ENCODE assay signal across 8 cellular contexts in the genomic region with DNA sequence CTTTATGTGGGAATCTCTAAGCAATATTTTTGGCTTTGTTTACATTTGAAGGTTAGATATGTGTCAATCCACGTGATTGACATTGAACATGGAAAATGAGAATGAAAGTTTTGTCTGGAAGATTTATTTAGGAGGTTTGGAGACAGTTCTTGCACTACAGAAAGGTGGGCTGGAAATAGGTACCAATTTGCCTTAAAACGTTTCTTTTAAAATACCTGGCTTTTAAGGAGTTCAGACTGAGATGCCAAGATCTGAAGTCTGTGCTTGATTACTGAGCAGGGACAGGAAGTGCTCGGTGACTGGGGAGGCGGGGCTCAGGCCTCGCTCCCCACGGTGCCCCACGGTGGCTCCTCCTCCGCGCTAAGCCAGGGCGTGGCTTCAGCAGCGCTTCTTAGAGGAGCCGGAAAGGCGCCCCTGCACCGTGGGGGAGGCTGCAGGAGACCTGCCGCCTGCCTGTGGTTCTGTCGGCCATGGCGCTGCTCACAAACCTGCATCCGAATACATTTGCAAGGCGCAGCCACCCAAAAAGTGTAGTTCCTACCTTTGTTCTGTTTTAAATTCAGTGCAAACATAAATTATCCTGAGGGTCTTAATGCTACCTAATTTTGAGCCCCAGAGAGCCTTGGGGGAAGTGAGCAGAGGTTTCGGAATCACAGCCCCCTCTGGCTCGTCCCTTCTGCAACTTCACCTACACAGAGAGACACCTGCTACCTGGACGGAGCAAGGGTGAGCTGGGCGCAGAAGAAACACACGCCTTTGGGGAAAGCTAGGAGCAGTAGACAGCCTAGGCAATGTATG. TPM values are rescaled to one million over a fixed set of nuclear protein-coding genes. Genes with fewer than 3 reads are reported as not detected.
DNase-seq lines count a peak whose midpoint lies in the region; ATAC-seq and TF ChIP-seq lines count a peak whose summit lies in the region.

No MANE protein-coding gene starts in this region.

- H3K9me3 ChIP-seq in SJCRH30 (replicated peaks), result no peaks in the 10 kb centered on the region
- H3K9me3 ChIP-seq in suprapubic skin, result no peaks in the 10 kb centered on the region

- H3K4me1 ChIP-seq in SJCRH30, result peaks cover 9% of the 10 kb centered on the region
- peaks cover 35% of the 10 kb centered on the region for H3K4me1 ChIP-seq in suprapubic skin

- H3K27ac ChIP-seq in SJCRH30, result no peak overlapping the region
- peak overlapping the region; percentile 82 for H3K27ac ChIP-seq in suprapubic skin

- no peak for TF ChIP-seq CTCF in suprapubic skin (IDR thresholded peaks at IDR 0.05)

- H3K27me3 ChIP-seq in SJCRH30 (no peaks in the 10 kb centered on the region), suprapubic skin (no peaks in the 10 kb centered on the region)

- no peak overlapping the region for H3K4me3 ChIP-seq in SJCRH30
- peak overlapping the region; percentile 44 for H3K4me3 ChIP-seq in suprapubic skin

- no peak for TF ChIP-seq EP300 in suprapubic skin (IDR thresholded peaks at IDR 0.05)

- DNase-seq in DMS79 (lab: John Stamatoyannopoulos, UW) (peak; percentile 88), M059J (ENCODE audit: low read depth) (peak; percentile 63), SJCRH30 (peak; percentile 44 to 54), germinal center (ENCODE audit: low spot score) (peak; percentile 90), nucleus accumbens (lab: John Stamatoyannopoulos, UW) (peak in 53 of 56 donors; percentile 25 to 85 (median 62)), suprapubic skin (ENCODE audit: low spot score in 2 of 2) (peak; percentile 93 to 95)
- peak; percentile 74 to 97 (median 88) for DNase-seq in activated naive CD4-positive, alpha-beta T cell (lab: John Stamatoyannopoulos, UW)

- TF ChIP-seq POLR2A in suprapubic skin (IDR thresholded peaks at IDR 0.05), result no peak

- ATAC-seq in GM21825 (IDR thresholded peaks at IDR 0.05; ENCODE audit: unreplicated experiment), result peak; percentile 37

- H3K36me3 ChIP-seq in SJCRH30 (no peaks in the 10 kb centered on the region; the same call in 1 of the 2 replicates), suprapubic skin (peaks cover 9% of the 10 kb centered on the region)

- 4% methylated on average over 18 of the region's 24 CpGs for whole genome bisulfite sequencing in suprapubic skin

RNA-seq across cellular contexts. Expression of a gene that starts 49.2 kb away (rescaled TPM):
- total RNA-seq in M059J (2014; rRNA removed; shearing (Covaris generic)), result 5.5 and 18.0 TPM in 2 replicates
- total RNA-seq in SJCRH30 (2014; rRNA removed; shearing (Covaris generic)), result 15.1 and 17.0 TPM in 2 replicates
- 10 to 100 TPM; 22.6 to 51.4 (median 34.4) TPM for total RNA-seq in suprapubic skin

RNA-seq across cellular contexts. Expression of a gene that starts 49.3 kb away (rescaled TPM):
- 49.9 and 51.4 TPM in 2 replicates for total RNA-seq in M059J (2014; rRNA removed; shearing (Covaris generic))
- 74.1 and 76.0 TPM in 2 replicates for total RNA-seq in SJCRH30 (2014; rRNA removed; shearing (Covaris generic))
- 10 to 100 TPM; 32.7 to 71.9 (median 43.7) TPM for total RNA-seq in suprapubic skin
